In genomic region chr1:53957231-53957818, GRCh38 we compare ENCODE assay signal across 1 cellular context.
TF ChIP-seq lines count a peak whose summit lies in the region.

No MANE protein-coding gene starts in this region.

TF ChIP-seq in WTC11, 78 proteins besides CTCF, POLR2A, EP300 and RAD21 (continued from another document):
- TF ChIP-seq, protein P1, sequence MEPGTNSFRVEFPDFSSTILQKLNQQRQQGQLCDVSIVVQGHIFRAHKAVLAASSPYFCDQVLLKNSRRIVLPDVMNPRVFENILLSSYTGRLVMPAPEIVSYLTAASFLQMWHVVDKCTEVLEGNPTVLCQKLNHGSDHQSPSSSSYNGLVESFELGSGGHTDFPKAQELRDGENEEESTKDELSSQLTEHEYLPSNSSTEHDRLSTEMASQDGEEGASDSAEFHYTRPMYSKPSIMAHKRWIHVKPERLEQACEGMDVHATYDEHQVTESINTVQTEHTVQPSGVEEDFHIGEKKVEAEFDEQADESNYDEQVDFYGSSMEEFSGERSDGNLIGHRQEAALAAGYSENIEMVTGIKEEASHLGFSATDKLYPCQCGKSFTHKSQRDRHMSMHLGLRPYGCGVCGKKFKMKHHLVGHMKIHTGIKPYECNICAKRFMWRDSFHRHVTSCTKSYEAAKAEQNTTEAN (CRISPR knock-in tag; IDR thresholded peaks at IDR 0.05), result no peak
- TF ChIP-seq ZNF512 (CRISPR knock-in tag; IDR thresholded peaks at IDR 0.05; ENCODE audit: borderline replicate concordance) (no peak), CBFB (CRISPR knock-in tag; IDR thresholded peaks at IDR 0.05; ENCODE audit: low read depth) (no peak), HMGA2 (CRISPR knock-in tag; IDR thresholded peaks at IDR 0.05) (no peak), TP53 (CRISPR knock-in tag; IDR thresholded peaks at IDR 0.05) (no peak), SOX15 (CRISPR knock-in tag; IDR thresholded peaks at IDR 0.05) (no peak)
- TF ChIP-seq, protein P2, sequence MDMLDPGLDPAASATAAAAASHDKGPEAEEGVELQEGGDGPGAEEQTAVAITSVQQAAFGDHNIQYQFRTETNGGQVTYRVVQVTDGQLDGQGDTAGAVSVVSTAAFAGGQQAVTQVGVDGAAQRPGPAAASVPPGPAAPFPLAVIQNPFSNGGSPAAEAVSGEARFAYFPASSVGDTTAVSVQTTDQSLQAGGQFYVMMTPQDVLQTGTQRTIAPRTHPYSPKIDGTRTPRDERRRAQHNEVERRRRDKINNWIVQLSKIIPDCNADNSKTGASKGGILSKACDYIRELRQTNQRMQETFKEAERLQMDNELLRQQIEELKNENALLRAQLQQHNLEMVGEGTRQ (CRISPR knock-in tag; IDR thresholded peaks at IDR 0.05), result no peak
